Comparison of ENCODE assay signal across 8 cellular contexts in the genomic region with DNA sequence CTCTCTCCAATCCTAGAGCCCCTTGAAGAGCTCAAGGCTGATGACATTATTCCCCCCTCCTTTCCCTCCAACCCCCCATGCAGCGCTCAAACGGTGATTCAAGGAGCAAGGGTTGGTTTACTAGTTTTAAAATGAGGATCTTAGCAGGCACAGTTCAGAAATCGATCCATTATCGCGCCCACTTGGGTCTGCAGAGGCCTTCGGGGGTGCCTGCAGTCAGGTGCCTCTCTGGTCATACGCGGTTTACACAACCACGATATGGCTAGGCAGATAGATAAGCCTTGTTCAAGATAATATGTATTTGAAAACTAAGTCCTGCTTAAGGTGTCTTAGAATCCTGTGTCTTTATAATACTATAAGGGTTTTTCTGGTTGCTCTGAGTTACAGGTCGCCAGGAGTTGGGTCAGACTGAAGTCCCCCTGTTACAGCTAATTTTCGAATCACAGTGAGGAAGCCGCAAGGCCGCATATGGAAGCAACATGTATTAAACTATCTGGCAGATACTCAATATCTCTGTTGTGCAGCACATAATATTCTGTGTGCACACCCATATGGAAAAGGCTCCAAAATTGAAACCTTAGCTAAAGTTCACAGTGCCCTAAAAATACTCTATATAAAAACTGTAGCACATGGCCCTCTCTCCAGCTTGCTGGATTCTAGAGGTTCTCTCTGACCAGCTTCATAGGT. TPM values are rescaled to one million over a fixed set of nuclear protein-coding genes. Genes with fewer than 3 reads are reported as not detected.
DNase-seq lines count a peak whose midpoint lies in the region; ATAC-seq and TF ChIP-seq lines count a peak whose summit lies in the region.

No MANE protein-coding gene starts in this region.

- no peaks in the 10 kb centered on the region for H3K36me3 Mint-ChIP-seq in activated T-helper 17 cell treated with anti-CD3 and anti-CD28 coated beads, Interleukin-2, amount 50 U/mL, for 72 hours (ENCODE audit: low read depth)
- H3K36me3 Mint-ChIP-seq in stimulated activated effector memory CD8-positive, alpha-beta T cell treated with anti-CD3 and anti-CD28 coated beads, Interleukin-12 subunit alpha, Interleukin-12 subunit beta, amount 100 ng/mL, for 72 hours: no peaks in the 10 kb centered on the region

- no peaks in the 10 kb centered on the region for H3K9me3 Mint-ChIP-seq in activated T-helper 17 cell treated with anti-CD3 and anti-CD28 coated beads, Interleukin-2, amount 50 U/mL, for 72 hours
- H3K9me3 Mint-ChIP-seq in stimulated activated effector memory CD8-positive, alpha-beta T cell treated with anti-CD3 and anti-CD28 coated beads, Interleukin-12 subunit alpha, Interleukin-12 subunit beta, amount 100 ng/mL, for 72 hours: no peaks in the 10 kb centered on the region

- peaks cover 4% of the 10 kb centered on the region for H3K4me1 Mint-ChIP-seq in activated T-helper 17 cell treated with anti-CD3 and anti-CD28 coated beads, Interleukin-2, amount 50 U/mL, for 72 hours
- peaks cover 5% of the 10 kb centered on the region for H3K4me1 Mint-ChIP-seq in stimulated activated effector memory CD8-positive, alpha-beta T cell treated with anti-CD3 and anti-CD28 coated beads, Interleukin-12 subunit alpha, Interleukin-12 subunit beta, amount 100 ng/mL, for 72 hours

- H3K27me3 Mint-ChIP-seq in activated T-helper 17 cell treated with anti-CD3 and anti-CD28 coated beads, Interleukin-2, amount 50 U/mL, for 72 hours: peaks cover 40% of the 10 kb centered on the region

- H3K4me3 ChIP-seq in HFF-Myc (replicated peaks; ENCODE audit: low read depth, low read length): peak overlapping the region; percentile 44
- H3K4me3 ChIP-seq in iPS-11a (ENCODE audit: low read depth, low read length): peak overlapping the region; percentile 45

- H3K4me3 Mint-ChIP-seq in activated T-helper 17 cell treated with anti-CD3 and anti-CD28 coated beads, Interleukin-2, amount 50 U/mL, for 72 hours: peak overlapping the region; percentile 72
- H3K4me3 Mint-ChIP-seq in stimulated activated effector memory CD8-positive, alpha-beta T cell treated with anti-CD3 and anti-CD28 coated beads, Interleukin-12 subunit alpha, Interleukin-12 subunit beta, amount 100 ng/mL, for 72 hours: peak overlapping the region; percentile 57

- H3K27ac Mint-ChIP-seq in activated T-helper 17 cell treated with anti-CD3 and anti-CD28 coated beads, Interleukin-2, amount 50 U/mL, for 72 hours: peak overlapping the region; percentile 36
- no peak overlapping the region for H3K27ac Mint-ChIP-seq in stimulated activated effector memory CD8-positive, alpha-beta T cell treated with anti-CD3 and anti-CD28 coated beads, Interleukin-12 subunit alpha, Interleukin-12 subunit beta, amount 100 ng/mL, for 72 hours

- ATAC-seq in activated T-helper 17 cell treated with anti-CD3 and anti-CD28 coated beads, Interleukin-2, amount 50 U/mL, for 72 hours (replicated peaks): no peak
- no peak for ATAC-seq in stimulated activated effector memory CD8-positive, alpha-beta T cell treated with anti-CD3 and anti-CD28 coated beads, Interleukin-12 subunit alpha, Interleukin-12 subunit beta, amount 100 ng/mL, for 72 hours
- ATAC-seq in GM18858 (IDR thresholded peaks at IDR 0.05; ENCODE audit: unreplicated experiment): no peak

- TF ChIP-seq CTCF in HFF-Myc (IDR thresholded peaks at IDR 0.05; ENCODE audit: low read depth, low read length, missing control alignments): no peak

- DNase-seq in HFF-Myc (ENCODE audit: extremely low read depth, low read depth): no peak
- DNase-seq in stimulated activated effector memory CD8-positive, alpha-beta T cell treated with anti-CD3 and anti-CD28 coated beads, Interleukin-12 subunit alpha, Interleukin-12 subunit beta, amount 100 ng/mL, for 72 hours (ENCODE audit: low spot score in 2 of 2): no peak
- no peak for DNase-seq in activated gamma-delta T cell treated with Interleukin-2 at 50 U/mL for 16 hours
- DNase-seq in CD1c-positive myeloid dendritic cell (ENCODE audit: extremely low spot score): no peak
- DNase-seq in NCI-H2107 treated with DMSO at 0.1 percent for 48 hours (lab: John Stamatoyannopoulos, UW; ENCODE audit: unreplicated experiment): no peak

RNA-seq across cellular contexts. Expression of a gene that starts 10.0 kb away (rescaled TPM):
- total RNA-seq in activated T-helper 17 cell treated with anti-CD3 and anti-CD28 coated beads, Interleukin-2, amount 50 U/mL, for 72 hours: not detected
